Comparison of ENCODE assay signal across 8 cellular contexts in genomic region chr20:54199721-54200176, GRCh38. TPM values are rescaled to one million over a fixed set of nuclear protein-coding genes. Genes with fewer than 3 reads are reported as not detected.
DNase-seq lines count a peak whose midpoint lies in the region; ATAC-seq, FAIRE-seq and TF ChIP-seq lines count a peak whose summit lies in the region.

No MANE protein-coding gene starts in this region.

- no peaks in the 10 kb centered on the region for H3K9me2 ChIP-seq in HCT116 (ENCODE audit: insufficient read depth)

- ATAC-seq in HCT116 = peak; percentile 60
- peak; percentile 66 for ATAC-seq in activated B cell treated with CpG ODN at 0.5 μM for 24 hours (ENCODE audit: low read depth)
- no peak for ATAC-seq in GM18861 (IDR thresholded peaks at IDR 0.05; ENCODE audit: unreplicated experiment)

- TF ChIP-seq CTCF in HCT116 (IDR thresholded peaks at IDR 0.05 in 2 of 3, conservative IDR thresholded peaks at IDR 0.05 in 1 of 3; ENCODE audit: borderline replicate concordance in 1 of 3, insufficient read depth in 1 of 3, low read depth in 2 of 3, low read length in 2 of 3) (peak; percentile 77 to 95 (median 93)), activated B cell treated with CpG ODN at 0.5 μM for 24 hours (IDR thresholded peaks at IDR 0.05) (peak; percentile 83), cardiac fibroblast (IDR thresholded peaks at IDR 0.05; ENCODE audit: low read depth, low read length) (peak; percentile 95), kidney (IDR thresholded peaks at IDR 0.05; ENCODE audit: borderline replicate concordance, extremely low read depth, insufficient read depth) (peak; percentile 89)

- RAD21 ChIA-PET in HCT116 (lab: Charles Lee; ENCODE audit: low non-redundant PET in 1 of 2, low total read pairs in 2 of 2, uncharacterized antibody in 2 of 2, unreplicated experiment in 2 of 2) = interaction anchor here (1.1 to 4.1 kb wide), 4 partner anchors 73 to 103 kb away, joined by 3 to 17 read pairs (median 9); no protein-coding TSS in a partner anchor

- POLR2A ChIA-PET in HCT116 (lab: Charles Lee) (interaction anchor here (1.0 kb wide), 1 partner anchor 95 kb away, joined by 4 read pairs; no protein-coding TSS in a partner anchor), activated B cell treated with CpG ODN at 0.5 μM for 24 hours (lab: Charles Lee) (interaction anchor here (0.5 kb wide), 1 partner anchor 491 kb away, joined by 7 read pairs; no protein-coding TSS in a partner anchor)

- CTCF ChIA-PET in HCT116 (lab: Charles Lee) = interaction anchor here (0.7 to 6.3 kb wide), 17 partner anchors 9 to 448 kb away, joined by 3 to 162 read pairs (median 3); partner anchors contain the start of gene BCAS1
- CTCF ChIA-PET in activated B cell treated with CpG ODN at 0.5 μM for 24 hours (lab: Charles Lee) = interaction anchor here (0.7 to 2.5 kb wide), 16 partner anchors 8 to 1887 kb away, joined by 3 to 22 read pairs (median 4); partner anchors contain the start of gene PFDN4

- no peak overlapping the region for H3K4me3 Mint-ChIP-seq in activated B cell treated with CpG ODN at 0.5 μM for 24 hours

- DNase-seq in D341Med (ENCODE audit: low spot score) (peak; percentile 74), HCT116 (ENCODE audit: low read depth, low spot score) (peak; percentile 71), NCI-H2227 (lab: John Stamatoyannopoulos, UW; ENCODE audit: unreplicated experiment) (peak; percentile 77), activated B cell treated with CpG ODN at 0.5 μM for 24 hours (peak; percentile 61), cardiac fibroblast (ENCODE audit: low read depth in 2 of 2) (peak; percentile 84 to 87), kidney (peak; percentile 82)
- DNase-seq in stimulated activated CD4-positive, alpha-beta T cell treated with anti-CD3 and anti-CD28 coated beads, Interleukin-2, amount 100 ng/mL, for 24 hours = peak; percentile 76 to 78

- peaks cover 2% of the 10 kb centered on the region for H3K27me3 Mint-ChIP-seq in activated B cell treated with CpG ODN at 0.5 μM for 24 hours

- H3K27me3 ChIP-seq in HCT116 (ENCODE audit: insufficient read depth, low read length) = no peaks in the 10 kb centered on the region

- no peak overlapping the region for H3K4me2 ChIP-seq in HCT116 (ENCODE audit: low read length)

- H3K9me3 ChIP-seq in HCT116 (ENCODE audit: control insufficient read depth in 1 of 2, insufficient read depth in 1 of 2, low read depth in 1 of 2, low read length in 2 of 2) (no peaks in the 10 kb centered on the region), kidney (ENCODE audit: control insufficient read depth in 1 of 2, low read length in 2 of 2) (no peaks in the 10 kb centered on the region)

- H3K36me3 ChIP-seq in HCT116 (ENCODE audit: control insufficient read depth in 1 of 2, insufficient read depth in 2 of 2, low read length in 2 of 2) = no peaks in the 10 kb centered on the region
- H3K36me3 ChIP-seq in kidney (ENCODE audit: control insufficient read depth in 1 of 2, insufficient read depth in 2 of 2, low read length in 2 of 2) = no peaks in the 10 kb centered on the region

- no peak for TF ChIP-seq POLR2A in HCT116 (IDR thresholded peaks at IDR 0.05; ENCODE audit: borderline replicate concordance, extremely low read depth, insufficient read depth, insufficient read length)

- peak; percentile 94 for TF ChIP-seq RAD21 in HCT116 (IDR thresholded peaks at IDR 0.05; ENCODE audit: low read depth)

- FAIRE-seq in kidney (lab: Jason Lieb, UNC) = no peak

- H3K79me2 ChIP-seq in HCT116 (ENCODE audit: insufficient read depth, low read length) = no peaks in the 10 kb centered on the region

- no peak overlapping the region for H3K4me3 ChIP-seq in HCT116 (replicated peaks in 1 of 2; ENCODE audit: low read depth in 1 of 2, low read length in 2 of 2)
- no peak overlapping the region for H3K4me3 ChIP-seq in cardiac fibroblast (replicated peaks in 1 of 2; ENCODE audit: low read depth in 2 of 2, low read length in 2 of 2)
- no peak overlapping the region for H3K4me3 ChIP-seq in kidney (ENCODE audit: low read length in 2 of 2)

- BruUV-seq in HCT116 (replicated peaks; lab: Mats Ljungman, UMichigan) = no TSS peak

- peak overlapping the region; percentile 85 for H2AFZ ChIP-seq in HCT116 (ENCODE audit: low read depth, low read length, poor library complexity, severe bottlenecking)

- intact Hi-C loops in HCT116 (cut with micrococcal nuclease) = loop anchor here (1.0 to 5.0 kb wide), 3 partner anchors 103 to 622 kb away; no protein-coding TSS in a partner anchor
- intact Hi-C loops in activated B cell treated with CpG ODN at 0.5 μM for 24 hours (cut with micrococcal nuclease) = loop anchor here (1.0 to 5.0 kb wide), 8 partner anchors 103 to 1957 kb away; no protein-coding TSS in a partner anchor
- intact Hi-C loops in kidney (cut with DNase I) = loop anchor here (5.0 kb wide), 1 partner anchor 102 kb away; no protein-coding TSS in a partner anchor

- peaks cover 39 to 52% of the 10 kb centered on the region in 2 experiments for H3K4me1 ChIP-seq in HCT116 (ENCODE audit: control insufficient read depth in 1 of 2, insufficient read depth in 2 of 2, low read length in 2 of 2)
- peaks cover 11% of the 10 kb centered on the region in 2 donors for H3K4me1 ChIP-seq in kidney (ENCODE audit: control insufficient read depth in 1 of 2, insufficient read depth in 1 of 2, low read depth in 1 of 2, low read length in 2 of 2)

- no peaks in the 10 kb centered on the region for H3K9me3 Mint-ChIP-seq in activated B cell treated with CpG ODN at 0.5 μM for 24 hours

- H3K9ac ChIP-seq in HCT116 (ENCODE audit: low read length) (peak overlapping the region; percentile 23; the same call in 1 of the 2 replicates), kidney (ENCODE audit: low read length in 2 of 2) (no peak overlapping the region)

- H3K4me1 Mint-ChIP-seq in activated B cell treated with CpG ODN at 0.5 μM for 24 hours = peaks cover 6% of the 10 kb centered on the region

- H3K36me3 Mint-ChIP-seq in activated B cell treated with CpG ODN at 0.5 μM for 24 hours (ENCODE audit: low read depth) = no peaks in the 10 kb centered on the region

- H3K27ac Mint-ChIP-seq in activated B cell treated with CpG ODN at 0.5 μM for 24 hours = no peak overlapping the region

- H4K20me1 ChIP-seq in HCT116 (ENCODE audit: insufficient read depth) = no peaks in the 10 kb centered on the region

- no peak overlapping the region; the same call in 1 of the 2 replicates for H3K27ac ChIP-seq in HCT116 (ENCODE audit: low read depth, low read length)
- no peak overlapping the region for H3K27ac ChIP-seq in kidney (ENCODE audit: low read depth in 2 of 2, low read length in 2 of 2)

TF ChIP-seq in HCT116, 20 proteins besides CTCF, POLR2A, EP300 and RAD21:
- TF ChIP-seq ZNF274 (IDR thresholded peaks at IDR 0.05; ENCODE audit: low read depth, low read length) (no peak), ELF1 (IDR thresholded peaks at IDR 0.05; ENCODE audit: borderline replicate concordance, low read depth) (no peak), EZH2 (IDR thresholded peaks at IDR 0.05) (no peak), TCF7L2 (IDR thresholded peaks at IDR 0.05; ENCODE audit: borderline replicate concordance, extremely low read depth, insufficient read depth, insufficient read length) (no peak), ZFX (IDR thresholded peaks at IDR 0.05) (no peak), JUND (IDR thresholded peaks at IDR 0.05) (no peak), FOSL1 (IDR thresholded peaks at IDR 0.05; ENCODE audit: low read depth) (no peak; the same call in 1 of the 2 replicates), YY1 (IDR thresholded peaks at IDR 0.05; ENCODE audit: extremely low read depth, insufficient replicate concordance, low read depth, low read length) (no peak)

RNA-seq across cellular contexts. Expression of gene PFDN4, which starts 8.1 kb away (rescaled TPM):
- total RNA-seq in HCT116 (2021; ENCODE audit: unreplicated experiment) (71.5 TPM), activated B cell treated with CpG ODN at 0.5 μM for 24 hours (16.5 and 22.1 TPM in 2 replicates), kidney (19.7 TPM)
- polyA plus RNA-seq in HCT116 (2012) = 18.5 and 39.9 TPM in 2 replicates
- 49.5 TPM for polyA plus RNA-seq in kidney (ENCODE audit: insufficient read depth, low read depth, low replicate concordance)

RNA-seq across cellular contexts. Expression of gene CYP24A1, which starts 26.0 kb away (rescaled TPM):
- total RNA-seq in HCT116 (2021; ENCODE audit: unreplicated experiment) (267 TPM), activated B cell treated with CpG ODN at 0.5 μM for 24 hours (not detected in 2 replicates), kidney (39.0 TPM)
- polyA plus RNA-seq in HCT116 (2012) = 18.9 and 34.6 TPM in 2 replicates
- 15.4 TPM for polyA plus RNA-seq in kidney (ENCODE audit: insufficient read depth, low read depth, low replicate concordance)

Comparison
In these comparisons a context has a peak if more than half of its experiments do, and no peak if none do; other contexts are left out.
1. RNA of gene CYP24A1, which starts 26.0 kb away (total RNA-seq): 267 TPM in HCT116 (single experiment) and 39.0 TPM in kidney (single experiment); not detected in activated B cell treated with CpG ODN at 0.5 μM for 24 hours; every median in the first group is over 10 times any median in the second.
2. Peak in every context shown above with its lines, with median percentiles within 50 percentile points of each other: DNase-seq and CTCF ChIP-seq.